Comparison of ENCODE assay signal across 8 cellular contexts in the genomic region with DNA sequence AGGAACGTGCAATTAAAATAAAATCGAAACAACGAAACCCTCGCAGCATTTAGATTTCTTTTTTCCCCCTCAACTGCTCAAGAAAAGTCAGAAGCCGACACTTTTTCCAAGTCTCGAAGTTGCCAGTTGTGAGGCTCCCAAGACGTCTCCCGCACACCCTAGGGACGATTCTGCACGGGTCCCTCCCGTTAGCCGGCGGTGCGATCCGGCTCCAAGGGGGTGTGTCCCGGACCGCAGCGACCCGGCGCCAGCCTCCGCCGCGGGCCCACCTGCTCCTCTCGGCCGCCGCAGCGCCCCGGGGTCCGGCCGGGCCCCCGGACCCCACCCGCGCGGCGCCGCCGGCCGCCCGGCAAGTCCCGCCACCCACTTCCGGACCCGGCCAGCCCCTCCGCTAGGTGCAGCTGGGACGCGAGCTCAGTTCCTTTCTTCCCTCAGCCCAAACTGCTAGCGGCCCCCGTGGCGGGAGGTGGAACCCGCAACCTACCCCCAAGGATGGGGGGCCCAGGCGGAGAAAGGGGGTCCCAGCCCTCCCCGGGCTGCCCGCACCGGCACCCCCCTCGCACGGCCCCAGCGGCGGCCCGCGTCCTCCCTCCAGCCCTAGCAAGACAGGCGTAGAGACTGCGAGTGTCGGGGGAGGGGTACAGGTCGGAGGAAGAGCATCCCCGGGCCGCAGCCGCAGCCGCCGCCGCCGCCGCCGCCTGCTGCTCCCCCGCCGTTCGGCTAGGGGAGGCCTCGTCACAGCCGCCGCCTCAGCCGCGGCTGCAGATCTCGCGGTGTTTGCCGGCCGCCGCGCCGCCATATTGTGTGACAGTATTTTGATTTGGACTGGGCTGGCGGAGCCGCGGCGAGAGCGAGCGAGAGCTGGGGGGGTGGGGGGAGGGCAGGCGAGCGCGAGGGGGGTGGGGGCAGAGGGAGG. TPM values are rescaled to one million over a fixed set of nuclear protein-coding genes. Genes with fewer than 3 reads are reported as not detected.
DNase-seq lines count a peak whose midpoint lies in the region; ATAC-seq and TF ChIP-seq lines count a peak whose summit lies in the region.

No MANE protein-coding gene starts in this region.

- H3K9ac ChIP-seq in endodermal cell (ENCODE audit: extremely low read depth, low read length, poor library complexity, severe bottlenecking), result peak overlapping the region; percentile 75

- H3K36me3 Mint-ChIP-seq in endodermal cell (ENCODE audit: low read depth) (no peaks in the 10 kb centered on the region), mesothelial cell of epicardium (no peaks in the 10 kb centered on the region)

- H3K27ac ChIP-seq in endodermal cell (ENCODE audit: low read depth, low read length), result peak overlapping the region; percentile 99

- H3K27me3 Mint-ChIP-seq in endodermal cell (ENCODE audit: insufficient read depth), result peaks cover 10% of the 10 kb centered on the region
- peaks cover 8% of the 10 kb centered on the region for H3K27me3 Mint-ChIP-seq in mesothelial cell of epicardium (ENCODE audit: low read depth)

- DNase-seq in COLO829 (ENCODE audit: low spot score) (peak; percentile 62), HPDE6-E6E7 (ENCODE audit: extremely low spot score) (peak; percentile 84), endodermal cell (peak; percentile 96), mesothelial cell of epicardium (ENCODE audit: low spot score in 2 of 2, unreplicated experiment in 2 of 2) (peak; percentile 83 to 88)
- DNase-seq in NK-92 treated with Interleukin-12 subunit alpha and Interleukin-12 subunit beta, amount 100 ng/mL, for 24 hours (lab: John Stamatoyannopoulos, UW), result peak; percentile 82
- peak; percentile 75 for DNase-seq in activated CD8-positive, alpha-beta memory T cell treated with anti-CD3 and anti-CD28 coated beads, Interleukin-2, amount 50 U/mL, for 1 hour (ENCODE audit: extremely low read depth)
- DNase-seq in stimulated activated CD8-positive, alpha-beta memory T cell treated with anti-CD3 and anti-CD28 coated beads, Interleukin-15, amount 100 ng/mL, for 4 hours (ENCODE audit: low read depth in 2 of 2), result peak; percentile 74 to 83

- 0 to 1% methylated on average over 16 to 91 of the region's 96 CpGs for WGBS in endodermal cell (ENCODE audit: insufficient coverage in 1 of 2, insufficient read length in 1 of 2), 2 experiments

- no peaks in the 10 kb centered on the region for H3K9me3 ChIP-seq in endodermal cell (ENCODE audit: control insufficient read depth, low read length)

- peak overlapping the region; percentile 79 for H3K4me3 Mint-ChIP-seq in endodermal cell
- H3K4me3 Mint-ChIP-seq in mesothelial cell of epicardium, result peak overlapping the region; percentile 81

- H3K27ac Mint-ChIP-seq in endodermal cell (peak overlapping the region; percentile 93), mesothelial cell of epicardium (peak overlapping the region; percentile 94)

- peak overlapping the region; percentile 95 for H3K4me3 ChIP-seq in endodermal cell (ENCODE audit: low read length)

- no peaks in the 10 kb centered on the region for H3K36me3 ChIP-seq in endodermal cell (ENCODE audit: control insufficient read depth, insufficient read depth, low read length)

- no peaks in the 10 kb centered on the region for H3K27me3 ChIP-seq in endodermal cell (ENCODE audit: control insufficient read depth, insufficient read depth, low read length, poor library complexity, severe bottlenecking)

- no peaks in the 10 kb centered on the region for H3K4me1 ChIP-seq in endodermal cell (ENCODE audit: control insufficient read depth, insufficient read depth, low read length)

- peak; percentile 34 for ATAC-seq in GM19468 (IDR thresholded peaks at IDR 0.05; ENCODE audit: extremely low read depth, unreplicated experiment)

- H3K9me3 Mint-ChIP-seq in endodermal cell (no peaks in the 10 kb centered on the region), mesothelial cell of epicardium (peaks cover 6% of the 10 kb centered on the region)

- TF ChIP-seq CTCF in endodermal cell (conservative IDR thresholded peaks at IDR 0.05), result peak; percentile 20
- no peak for TF ChIP-seq CTCF in mesothelial cell of epicardium (IDR thresholded peaks at IDR 0.05; ENCODE audit: unreplicated experiment)

- peaks cover 20% of the 10 kb centered on the region for H3K4me1 Mint-ChIP-seq in endodermal cell
- H3K4me1 Mint-ChIP-seq in mesothelial cell of epicardium, result peaks cover 31% of the 10 kb centered on the region

RNA-seq across cellular contexts. Expression of gene TAB2, which starts 0.5 kb away (rescaled TPM):
- total RNA-seq in endodermal cell (10 to 100 TPM; 51.1 to 54.8 TPM), mesothelial cell of epicardium (71.3 to 72.7 TPM (median 72.0 TPM) in 3 replicates)
- 63.9 TPM for polyA plus RNA-seq in endodermal cell (2013, experiment 1 of 2)
- polyA plus RNA-seq in endodermal cell (2013, experiment 2 of 2), result 66.7 TPM

Comparison
In these comparisons a context has a peak if more than half of its experiments do, and no peak if none do; other contexts are left out.
1. Peak in every context shown above with its lines: DNase-seq, ATAC-seq, H3K4me3 ChIP-seq and H3K27ac ChIP-seq.